17 cellular contexts compared by ENCODE assay signal in genomic region chr13:35966024-35966423, GRCh38.
DNase-seq lines count a peak whose midpoint lies in the region; ATAC-seq and TF ChIP-seq lines count a peak whose summit lies in the region.
"Had no signal": no experiment of that assay in that cellular context is flagged by ENCODE, and none has a peak within 500 bp of the region (broad histone marks: within the 10 kb centered on the region; RNA-seq: fewer than 3 reads in every experiment).

No MANE protein-coding gene starts in this region.

- H3K27me3 ChIP-seq in GM23248 (replicated peaks; ENCODE audit: insufficient read depth) (no peaks in the 10 kb centered on the region), left ventricle myocardium inferior (ENCODE audit: low read depth) (no peaks in the 10 kb centered on the region), suprapubic skin (no peaks in the 10 kb centered on the region)
- H3K27me3 ChIP-seq: MG63 had no signal

- H3K27ac ChIP-seq in GM23248 (no peak overlapping the region), left ventricle myocardium inferior (replicated peaks) (peak overlapping the region; percentile 50), suprapubic skin (peak overlapping the region; percentile 60)

- TF ChIP-seq CTCF in left ventricle myocardium inferior (IDR thresholded peaks at IDR 0.05; ENCODE audit: borderline replicate concordance) (no peak), suprapubic skin (IDR thresholded peaks at IDR 0.05) (no peak)

- peak; percentile 17 for DNase-seq in GM23248
- DNase-seq in amniotic epithelial cell (ENCODE audit: low read depth), result peak; percentile 47
- no peak for DNase-seq in left ventricle myocardium inferior
- no peak for DNase-seq in suprapubic skin (ENCODE audit: low spot score in 2 of 2)
- no peak for DNase-seq in NCI-H187 (lab: John Stamatoyannopoulos, UW)
- DNase-seq in GOT3 (lab: John Stamatoyannopoulos, UW), result no peak
- DNase-seq: ACHN; Caco-2; CD4-positive, CD25-positive, alpha-beta regulatory T cell; DMS153; EL; H9; MG63; NCI-H1092 treated with DMSO at 0.1 percent for 48 hours; NCI-H510A treated with DMSO at 0.1 percent for 48 hours; NCI-H82 had no signal

- H3K9me2 ChIP-seq in GM23248 (ENCODE audit: insufficient read depth), result no peaks in the 10 kb centered on the region

- no peak overlapping the region for H2AFZ ChIP-seq in GM23248

- no peak for ATAC-seq in GM21390 (IDR thresholded peaks at IDR 0.05; ENCODE audit: unreplicated experiment)

- intact Hi-C loops in left ventricle myocardium inferior (cut with micrococcal nuclease), result no loop called here

- H3K4me2 ChIP-seq in GM23248 (ENCODE audit: unreplicated experiment), result no peak overlapping the region

- H3K9ac ChIP-seq in GM23248, result no peak overlapping the region

- H4K20me1 ChIP-seq in GM23248 (ENCODE audit: insufficient read depth), result no peaks in the 10 kb centered on the region

- in situ Hi-C loops in GM23248 (cut with MboI), result no loop called here

- WGBS in GM23248 (ENCODE audit: low coverage in 1 of 2, low lambda C conversion rate in 2 of 2, missing lambda C conversion rate in 2 of 2), 2 experiments, result 10 to 13% methylated on average over 1 of the region's 1 CpG
- 52% methylated on average over 1 of the region's 1 CpG for WGBS in suprapubic skin

- H3F3A ChIP-seq in GM23248 (ENCODE audit: insufficient read depth), result no peaks in the 10 kb centered on the region

- no peak for TF ChIP-seq EP300 in suprapubic skin (IDR thresholded peaks at IDR 0.05)

- H3K4me3 ChIP-seq in GM23248, result no peak overlapping the region
- H3K4me3 ChIP-seq in left ventricle myocardium inferior, result no peak overlapping the region
- H3K4me3 ChIP-seq in suprapubic skin, result no peak overlapping the region
- H3K4me3 ChIP-seq: MG63 had no signal

- H3K4me1 ChIP-seq in GM23248 (ENCODE audit: insufficient read depth), result no peaks in the 10 kb centered on the region
- H3K4me1 ChIP-seq in left ventricle myocardium inferior, result peaks cover 18% of the 10 kb centered on the region
- H3K4me1 ChIP-seq in suprapubic skin, result no peaks in the 10 kb centered on the region
- H3K4me1 ChIP-seq: Caco-2 had no signal

- H3K79me2 ChIP-seq in GM23248 (ENCODE audit: insufficient read depth), result no peaks in the 10 kb centered on the region

- TF ChIP-seq POLR2A in suprapubic skin (IDR thresholded peaks at IDR 0.05), result no peak

- H3K9me3 ChIP-seq in GM23248 (ENCODE audit: low read depth) (no peaks in the 10 kb centered on the region), left ventricle myocardium inferior (replicated peaks) (peaks cover 10% of the 10 kb centered on the region), suprapubic skin (no peaks in the 10 kb centered on the region)
- H3K9me3 ChIP-seq: Caco-2, MG63 had no signal

- H3K36me3 ChIP-seq in GM23248 (ENCODE audit: low read depth), result no peaks in the 10 kb centered on the region
- H3K36me3 ChIP-seq in left ventricle myocardium inferior, result no peaks in the 10 kb centered on the region
- no peaks in the 10 kb centered on the region for H3K36me3 ChIP-seq in suprapubic skin
- H3K36me3 ChIP-seq: MG63 had no signal

Comparison
In these comparisons a context has a peak if more than half of its experiments do, and no peak if none do; other contexts are left out.
1. DNase-seq: peak in GM23248 (single experiment) and amniotic epithelial cell (single experiment); none in left ventricle myocardium inferior (single experiment), suprapubic skin (0 of 2), NCI-H187 (0 of 2) and GOT3 (single experiment).